Comparison of ENCODE assay signal across 1 cellular context in genomic region chr18:10424576-10425314, GRCh38.
TF ChIP-seq lines count a peak whose summit lies in the region.

No MANE protein-coding gene starts in this region.

TF ChIP-seq in SK-N-SH, 30 proteins besides CTCF, POLR2A, EP300 and RAD21 (continued from another document):
- no peak for TF ChIP-seq PBX3 (IDR thresholded peaks at IDR 0.05)
- TF ChIP-seq RXRA (IDR thresholded peaks at IDR 0.05; ENCODE audit: borderline replicate concordance, low read depth) = no peak
